18 cellular contexts compared by ENCODE assay signal in the genomic region with DNA sequence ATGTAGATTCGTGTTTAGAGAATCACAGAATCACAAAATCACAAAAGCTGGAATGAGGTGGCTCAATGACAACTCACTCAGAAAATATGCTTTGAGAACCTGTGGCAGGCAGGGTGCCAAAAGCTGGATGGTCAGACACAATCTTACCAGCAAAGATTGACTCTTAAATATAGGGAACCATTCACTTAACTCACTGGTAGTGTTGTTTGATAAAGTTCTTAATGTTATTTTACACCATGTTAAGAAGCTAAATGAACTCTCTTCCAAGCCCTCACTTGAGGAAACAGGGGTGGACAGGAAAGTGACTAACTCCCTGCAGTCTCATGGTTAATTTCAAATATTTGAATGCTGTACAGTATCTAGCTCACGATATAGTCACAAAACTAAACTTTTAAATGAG. TPM values are rescaled to one million over a fixed set of nuclear protein-coding genes. Genes with fewer than 3 reads are reported as not detected.
DNase-seq lines count a peak whose midpoint lies in the region; ATAC-seq and TF ChIP-seq lines count a peak whose summit lies in the region.
"Had no signal": no experiment of that assay in that cellular context is flagged by ENCODE, and none has a peak within 500 bp of the region (broad histone marks: within the 10 kb centered on the region; RNA-seq: fewer than 3 reads in every experiment).

No MANE protein-coding gene starts in this region.

- no peak overlapping the region; a peak in 2 of 4 replicates for H4K8ac ChIP-seq in IMR-90 (ENCODE audit: low read depth in 2 of 2, low read length in 2 of 2)

- H4K5ac ChIP-seq in IMR-90 (ENCODE audit: low read depth, low read length) = no peak overlapping the region

- H2BK20ac ChIP-seq in IMR-90 (ENCODE audit: low read depth, low read length) = peak overlapping the region; percentile 0; the same call in 1 of the 2 replicates

- ATAC-seq in IMR-90 (ENCODE audit: low read depth) (peak; percentile 52), lower lobe of right lung (no peak), HG02610 (IDR thresholded peaks at IDR 0.05; ENCODE audit: unreplicated experiment) (no peak), psoas muscle (no peak)
- ATAC-seq: left ventricle myocardium superior had no signal

- H3K79me1 ChIP-seq in IMR-90 (ENCODE audit: low read depth in 1 of 2, low read length in 2 of 2) = peaks cover 0 to 3% of the 10 kb centered on the region in 2 experiments; a peak in 1 of 4 replicates

- intact Hi-C loops in IMR-90 (cut with micrococcal nuclease) = no loop called here
- intact Hi-C loops in lower lobe of right lung (cut with DNase I) = loop anchor here (10.0 kb wide), 1 partner anchor 773 kb away; no protein-coding TSS in a partner anchor
- intact Hi-C loops in psoas muscle (cut with DNase I) = no loop called here

- no peak overlapping the region for H3K14ac ChIP-seq in IMR-90 (replicated peaks; ENCODE audit: low read depth, low read length)

- H3K27ac ChIP-seq in IMR-90 (ENCODE audit: insufficient read depth, low read length) (no peak overlapping the region), brain microvascular endothelial cell (no peak overlapping the region), lower lobe of right lung (no peak overlapping the region), psoas muscle (no peak overlapping the region)
- H3K27ac ChIP-seq: BLaER1, parathyroid adenoma had no signal

- H2BK5ac ChIP-seq in IMR-90 (ENCODE audit: low read depth, low read length, poor library complexity, severe bottlenecking) = peak overlapping the region; percentile 78

- in situ Hi-C loops in Caki2 (cut with HindIII; ENCODE audit: low pct_unique_long_range_greater_than_20kb, low sequenced_read_pairs) (no loop called here), IMR-90 (cut with MboI; ENCODE audit: low sequenced_read_pairs) (loop anchor here (10.0 to 25.0 kb wide), 3 partner anchors 237 to 770 kb away; partner anchors contain the start of gene RNF150), brain microvascular endothelial cell (cut with HindIII; ENCODE audit: low pct_ligation_motif_present, low sequenced_read_pairs) (no loop called here)

- H3K4ac ChIP-seq in IMR-90 (ENCODE audit: low read depth, low read length) = no peak overlapping the region

- DNase-seq in Caki2 (ENCODE audit: low read depth) (peak; percentile 42), IMR-90 (peak; percentile 58), brain microvascular endothelial cell (peak; percentile 48), kidney glomerular epithelial cell (lab: John Stamatoyannopoulos, UW) (peak; percentile 17), lower lobe of right lung (no peak), NCI-H510A (lab: John Stamatoyannopoulos, UW) (no peak), psoas muscle (no peak)
- DNase-seq: activated CD4-positive, CD25-positive, alpha-beta regulatory T cell; anterior cingulate cortex; DMS53; left ventricle myocardium superior; NCI-H69; RPMI8226 had no signal

- BruUV-seq in IMR-90 (replicated peaks; lab: Mats Ljungman, UMichigan) = no TSS peak

- TF ChIP-seq RAD21 in IMR-90 (IDR thresholded peaks at IDR 0.05; ENCODE audit: low read length) = no peak

- no peak overlapping the region for H3K18ac ChIP-seq in IMR-90 (ENCODE audit: low read depth, low read length)

- no peak overlapping the region for H2AK9ac ChIP-seq in IMR-90 (replicated peaks; ENCODE audit: low read depth, low read length, poor library complexity)

- no peak overlapping the region for H2AK5ac ChIP-seq in IMR-90 (ENCODE audit: low read depth, low read length)

- dilution Hi-C loops in IMR-90 (cut with HindIII; ENCODE audit: low sequenced_read_pairs, unreplicated experiment) = no loop called here

- no peak overlapping the region for H2AFZ ChIP-seq in IMR-90 (replicated peaks; ENCODE audit: low read length, poor library complexity)
- H2AFZ ChIP-seq: parathyroid adenoma had no signal

- no CpG with 5 or more reads among the region's 2 CpGs for WGBS in IMR-90 (ENCODE audit: extremely low coverage in 2 of 2, insufficient read length in 1 of 2), 2 experiments
- 68 to 85% (median 70%) methylated on average over 2 of the region's 2 CpGs for WGBS in psoas muscle, 3 donors

- peaks cover 2% of the 10 kb centered on the region; the same call in 1 of the 2 replicates for H3K27me3 ChIP-seq in IMR-90 (ENCODE audit: control insufficient read depth, insufficient read depth, low read length)
- no peaks in the 10 kb centered on the region for H3K27me3 ChIP-seq in brain microvascular endothelial cell (replicated peaks)
- no peaks in the 10 kb centered on the region for H3K27me3 ChIP-seq in lower lobe of right lung (ENCODE audit: low read depth)
- H3K27me3 ChIP-seq in psoas muscle (ENCODE audit: insufficient read depth in 3 of 3, low read length in 2 of 3) = no peaks in the 10 kb centered on the region
- H3K27me3 ChIP-seq: BLaER1 had no signal

- no peak for TF ChIP-seq POLR2A in IMR-90 (IDR thresholded peaks at IDR 0.05; ENCODE audit: low read depth, low read length)

- H2BK120ac ChIP-seq in IMR-90 (ENCODE audit: low read depth, low read length) = no peak overlapping the region

- H4K20me1 ChIP-seq in IMR-90 (ENCODE audit: insufficient read depth, low read length) = no peaks in the 10 kb centered on the region
- H4K20me1 ChIP-seq: BLaER1 had no signal

- no peak overlapping the region for H4K91ac ChIP-seq in IMR-90 (ENCODE audit: insufficient read depth, low read depth, low read length)

- TF ChIP-seq CTCF in IMR-90 (conservative IDR thresholded peaks at IDR 0.05; ENCODE audit: low read depth, low read length) (no peak), brain microvascular endothelial cell (IDR thresholded peaks at IDR 0.05; ENCODE audit: low read depth, low read length, missing control alignments) (no peak), lower lobe of right lung (IDR thresholded peaks at IDR 0.05) (no peak), psoas muscle (IDR thresholded peaks at IDR 0.05) (no peak)

- no peak overlapping the region for H3K56ac ChIP-seq in IMR-90 (ENCODE audit: extremely low read depth, insufficient read depth, low read length)

- no peaks in the 10 kb centered on the region; the same call in 1 of the 2 replicates for H3K4me1 ChIP-seq in IMR-90 (ENCODE audit: control insufficient read depth, insufficient read depth, low read length)
- H3K4me1 ChIP-seq in lower lobe of right lung = peaks cover 4% of the 10 kb centered on the region
- peaks cover 3% of the 10 kb centered on the region for H3K4me1 ChIP-seq in psoas muscle
- H3K4me1 ChIP-seq: parathyroid adenoma had no signal

- H3K9ac ChIP-seq in IMR-90 (ENCODE audit: low read depth, low read length) = no peak overlapping the region
- H3K9ac ChIP-seq: BLaER1, parathyroid adenoma had no signal

- CTCF ChIA-PET in IMR-90 (lab: Yijun Ruan, JAX) = interaction anchor here (0.6 to 1.3 kb wide), 4 partner anchors 7 to 1175 kb away, joined by 3 to 4 read pairs (median 3); no protein-coding TSS in a partner anchor

- no peaks in the 10 kb centered on the region for H3K9me1 ChIP-seq in IMR-90 (ENCODE audit: insufficient read depth, low read length)

- POLR2A ChIA-PET in IMR-90 (lab: Charles Lee; ENCODE audit: unreplicated experiment) = no interaction called here

- H2BK15ac ChIP-seq in IMR-90 (ENCODE audit: low read depth, low read length) = no peak overlapping the region

- H3K23ac ChIP-seq in IMR-90 (ENCODE audit: low read depth, low read length) = no peak overlapping the region

- peak overlapping the region; percentile 81; the same call in 1 of the 2 replicates for H3K4me2 ChIP-seq in IMR-90 (ENCODE audit: low read depth, low read length)
- H3K4me2 ChIP-seq: BLaER1 had no signal

- H3K9me3 ChIP-seq in IMR-90 (ENCODE audit: control insufficient read depth, insufficient read depth, low read length) (no peaks in the 10 kb centered on the region), lower lobe of right lung (no peaks in the 10 kb centered on the region), psoas muscle (no peaks in the 10 kb centered on the region)
- H3K9me3 ChIP-seq: BLaER1 had no signal

- no peak overlapping the region for H3K4me3 ChIP-seq in IMR-90 (ENCODE audit: insufficient read depth, low read depth, low read length)
- H3K4me3 ChIP-seq in brain microvascular endothelial cell (ENCODE audit: low read depth, low read length) = no peak overlapping the region
- no peak overlapping the region for H3K4me3 ChIP-seq in lower lobe of right lung
- H3K4me3 ChIP-seq in psoas muscle = no peak overlapping the region
- H3K4me3 ChIP-seq: BLaER1 had no signal

- H3K36me3 ChIP-seq in IMR-90 (ENCODE audit: control insufficient read depth, insufficient read depth, low read length) = no peaks in the 10 kb centered on the region
- no peaks in the 10 kb centered on the region for H3K36me3 ChIP-seq in brain microvascular endothelial cell (replicated peaks)
- no peaks in the 10 kb centered on the region for H3K36me3 ChIP-seq in lower lobe of right lung
- no peaks in the 10 kb centered on the region for H3K36me3 ChIP-seq in psoas muscle (ENCODE audit: insufficient read depth in 1 of 2, low read depth in 1 of 2)
- H3K36me3 ChIP-seq: BLaER1 had no signal

TF ChIP-seq in IMR-90, 13 proteins besides CTCF, POLR2A, EP300 and RAD21 (continues in another document):
- no peak for TF ChIP-seq CEBPB (IDR thresholded peaks at IDR 0.05; ENCODE audit: low read depth, low read length)
- TF ChIP-seq RCOR1 (IDR thresholded peaks at IDR 0.05; ENCODE audit: insufficient replicate concordance, low read length) = no peak
- TF ChIP-seq MAZ (IDR thresholded peaks at IDR 0.05; ENCODE audit: borderline replicate concordance, low read depth, low read length) = no peak
- no peak for TF ChIP-seq MAFK (IDR thresholded peaks at IDR 0.05; ENCODE audit: low read depth, low read length)

RNA-seq across cellular contexts. Expression of gene SCOC, which starts 5.7 kb away (rescaled TPM):
- total RNA-seq in Caki2 (2014; rRNA removed; shearing (Covaris generic); ENCODE audit: low replicate concordance) = 56.7 and 85.9 TPM in 2 replicates
- total RNA-seq in IMR-90 (2012; rRNA removed) (12.9 and 51.7 TPM in 2 replicates), lower lobe of right lung (38.4 TPM), psoas muscle (10 to 100 TPM; 23.9 to 31.6 (median 28.5) TPM)
- polyA plus RNA-seq in IMR-90 (2012; rRNA removed) (21.2 and 33.2 TPM in 2 replicates), psoas muscle (10 to 100 TPM; 32.6 to 85.9 (median 40.7) TPM)
- 2.3 and 2.8 TPM in 2 replicates for polyA plus RNA-seq in IMR-90 (2012; cell fraction: cytosol; rRNA removed)
- 0.51 and 6.3 TPM in 2 replicates for polyA plus RNA-seq in IMR-90 (2012; cell fraction: nucleus; rRNA removed; ENCODE audit: low replicate concordance)

RNA-seq across cellular contexts. Expression of gene CLGN, which starts 59.7 kb away (rescaled TPM):
- total RNA-seq in Caki2 (2014; rRNA removed; shearing (Covaris generic); ENCODE audit: low replicate concordance) = 14.0 and 17.2 TPM in 2 replicates
- total RNA-seq in IMR-90 (2012; rRNA removed) (0.36 and 1.4 TPM in 2 replicates), lower lobe of right lung (1.1 TPM), psoas muscle (under 1 TPM; 0.22 to 0.67 (median 0.38) TPM)
- polyA plus RNA-seq in IMR-90 (2012; rRNA removed) (0.55 and 0.75 TPM in 2 replicates), psoas muscle (under 1 TPM; 0.14 to 0.89 (median 0.40) TPM)
- 0.04 and 0.11 TPM in 2 replicates for polyA plus RNA-seq in IMR-90 (2012; cell fraction: cytosol; rRNA removed)
- polyA plus RNA-seq in IMR-90 (2012; cell fraction: nucleus; rRNA removed; ENCODE audit: low replicate concordance) = 0.03 and 0.22 TPM in 2 replicates
- total RNA-seq: myocyte; T-helper 1 cell treated with Interleukin-12 subunit alpha and Interleukin-12 subunit beta and Interleukin-4 antibody, amounts not matched to agents 30 ng/mL and 1 ng/mL, for 36 hours had no signal

Comparison
In these comparisons a context has a peak if more than half of its experiments do, and no peak if none do; other contexts are left out.
1. DNase-seq: peak in Caki2 (single experiment), IMR-90 (single experiment), brain microvascular endothelial cell (single experiment) and kidney glomerular epithelial cell (single experiment); none in lower lobe of right lung (single experiment), NCI-H510A (single experiment) and psoas muscle (0 of 2).